23 cellular contexts compared by ENCODE assay signal in the genomic region with DNA sequence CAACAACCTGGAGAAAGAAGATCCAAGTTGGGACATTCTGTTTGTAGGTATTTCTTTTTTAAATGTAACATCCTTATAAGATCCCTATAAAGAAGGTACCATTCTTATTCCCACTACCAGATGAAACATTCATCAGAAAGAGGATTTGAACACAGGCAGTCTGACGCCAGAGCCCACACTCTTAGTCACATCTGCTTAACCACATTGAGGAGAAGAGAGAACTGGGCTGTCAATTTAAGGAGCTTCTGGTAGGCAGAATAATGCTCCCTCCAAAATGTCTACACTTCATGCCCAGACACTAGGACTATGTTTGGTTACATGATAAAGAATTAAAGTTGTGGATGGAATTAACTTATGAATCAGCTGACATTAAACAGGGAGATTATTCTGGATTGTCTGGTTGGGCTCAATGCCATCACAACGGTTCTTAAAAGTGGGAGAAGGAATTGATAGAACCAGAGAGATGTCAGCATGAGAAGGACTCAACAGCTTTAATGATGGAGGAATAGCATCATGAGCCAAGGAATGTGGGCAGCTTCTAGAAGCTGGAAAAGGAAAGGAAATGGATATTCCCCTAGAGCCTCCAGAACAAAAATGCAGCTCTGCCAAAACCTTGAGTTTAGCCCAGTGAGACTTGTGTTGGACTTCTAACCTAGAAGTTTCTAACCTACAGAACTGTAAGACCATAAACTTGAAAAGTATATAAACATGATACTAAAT.
A peak's percentile ranks its signal among the peaks of the same experiment; 100 is the strongest.
DNase-seq lines count a peak whose midpoint lies in the region; ATAC-seq, FAIRE-seq and TF ChIP-seq lines count a peak whose summit lies in the region.
"Had no signal": no experiment of that assay in that cellular context is flagged by ENCODE, and none has a peak within 500 bp of the region (broad histone marks: within the 10 kb centered on the region; RNA-seq: fewer than 3 reads in every experiment).

No MANE protein-coding gene starts in this region.

- peaks cover 0 to 5% (median 0%) of the 10 kb centered on the region in 11 donors for H3K9me3 ChIP-seq in heart right ventricle
- H3K9me3 ChIP-seq in astrocyte (ENCODE audit: insufficient read depth, low read depth, low read length) = no peaks in the 10 kb centered on the region
- H3K9me3 ChIP-seq in upper lobe of left lung = no peaks in the 10 kb centered on the region
- H3K9me3 ChIP-seq: thoracic aorta had no signal

- peaks cover 6 to 64% (median 47%) of the 10 kb centered on the region in 9 donors for H3K4me1 ChIP-seq in heart right ventricle
- no peaks in the 10 kb centered on the region for H3K4me1 ChIP-seq in astrocyte (ENCODE audit: insufficient read depth, low read length)
- peaks cover 16 to 33% (median 22%) of the 10 kb centered on the region in 4 donors for H3K4me1 ChIP-seq in upper lobe of left lung
- H3K4me1 ChIP-seq: parathyroid adenoma had no signal

- no peaks in the 10 kb centered on the region for H3K27me3 ChIP-seq in heart right ventricle
- H3K27me3 ChIP-seq in astrocyte (ENCODE audit: insufficient read depth, low read length) = no peaks in the 10 kb centered on the region
- H3K27me3 ChIP-seq in upper lobe of left lung = no peaks in the 10 kb centered on the region

- no peaks in the 10 kb centered on the region for H3K27me3 Mint-ChIP-seq in astrocyte (ENCODE audit: low read depth, unreplicated experiment)

- ATAC-seq in heart right ventricle = peak in 1 of 8 donors; percentile 16
- peak in 1 of 2 donors; percentile 21 for ATAC-seq in upper lobe of left lung (ENCODE audit: low FRiP score in 2 of 2)
- ATAC-seq in GM18909 (IDR thresholded peaks at IDR 0.05; ENCODE audit: poor library complexity, unreplicated experiment) = no peak
- ATAC-seq in GM18873 (IDR thresholded peaks at IDR 0.05; ENCODE audit: low FRiP score, unreplicated experiment) = no peak
- no peak for ATAC-seq in HG03135 (IDR thresholded peaks at IDR 0.05; ENCODE audit: unreplicated experiment)
- ATAC-seq: activated T-cell treated with anti-CD3 and anti-CD28 coated beads, Interleukin-2, amount 50 U/mL, for 4 hours; K562 had no signal

- peaks cover 41% of the 10 kb centered on the region for H3K36me3 Mint-ChIP-seq in astrocyte (ENCODE audit: low read depth, unreplicated experiment)

- WGBS in heart right ventricle, 2 donors = 43 to 48% methylated on average over 2 of the region's 2 CpGs
- WGBS in upper lobe of left lung, 2 donors = 75 to 82% methylated on average over 2 of the region's 2 CpGs

- H3K9me3 Mint-ChIP-seq in astrocyte (ENCODE audit: unreplicated experiment) = no peaks in the 10 kb centered on the region
- H3K9me3 Mint-ChIP-seq: activated naive CD4-positive, alpha-beta T cell treated with anti-CD3 and anti-CD28 coated beads for 36 hours; activated T-cell treated with anti-CD3 and anti-CD28 coated beads, Interleukin-2, amount 50 U/mL, for 4 hours; H9; nephron progenitor cell had no signal

- H3K27ac ChIP-seq in heart right ventricle (peak overlapping the region in 8 of 10 donors; percentile 10 to 86 (median 46)), astrocyte (ENCODE audit: low read depth, low read length) (no peak overlapping the region), upper lobe of left lung (peak overlapping the region in 3 of 4 donors; percentile 14 to 80 (median 45))
- H3K27ac ChIP-seq: C4-2B, parathyroid adenoma had no signal

- no peak for TF ChIP-seq POLR2A in upper lobe of left lung (IDR thresholded peaks at IDR 0.05)

- TF ChIP-seq CTCF in heart right ventricle (IDR thresholded peaks at IDR 0.05) (no peak), astrocyte (IDR thresholded peaks at IDR 0.05; ENCODE audit: insufficient read depth, low read depth, low read length) (no peak), upper lobe of left lung (IDR thresholded peaks at IDR 0.05) (no peak)

- H4K20me1 ChIP-seq in astrocyte (ENCODE audit: insufficient read depth, low read length) = peaks cover 93% of the 10 kb centered on the region

- no peak overlapping the region for H3K4me3 ChIP-seq in heart right ventricle
- no peak overlapping the region for H3K4me3 ChIP-seq in astrocyte (ENCODE audit: insufficient read depth, low read depth, low read length)
- H3K4me3 ChIP-seq in upper lobe of left lung = no peak overlapping the region
- H3K4me3 ChIP-seq: K562, thoracic aorta had no signal

- H3K27ac Mint-ChIP-seq in astrocyte (ENCODE audit: unreplicated experiment) = no peak overlapping the region
- H3K27ac Mint-ChIP-seq: activated naive CD4-positive, alpha-beta T cell treated with anti-CD3 and anti-CD28 coated beads for 36 hours; nephron progenitor cell had no signal

- peaks cover 0 to 96% (median 34%) of the 10 kb centered on the region in 9 donors for H3K36me3 ChIP-seq in heart right ventricle
- H3K36me3 ChIP-seq in astrocyte (ENCODE audit: insufficient read depth, low read length) = peaks cover 81% of the 10 kb centered on the region
- H3K36me3 ChIP-seq in upper lobe of left lung = peaks cover 12 to 69% (median 31%) of the 10 kb centered on the region in 4 donors

- no peak overlapping the region for H3K9ac ChIP-seq in astrocyte (ENCODE audit: low read length)
- H3K9ac ChIP-seq: parathyroid adenoma had no signal

- no peak for FAIRE-seq in astrocyte (lab: Jason Lieb, UNC)
- FAIRE-seq: D721Med, K562 had no signal

- DNase-seq in heart right ventricle (no peak), cardiac septum (ENCODE audit: low spot score) (no peak), astrocyte (ENCODE audit: low read depth) (peak; percentile 33), iris pigment epithelial cell (ENCODE audit: low read depth) (peak; percentile 54), upper lobe of left lung (no peak)
- DNase-seq: activated CD4-positive, alpha-beta T cell treated with anti-CD3 and anti-CD28 coated beads for 1 hour; activated naive CD4-positive, alpha-beta T cell treated with anti-CD3 and anti-CD28 coated beads for 36 hours; activated T-cell treated with anti-CD3 and anti-CD28 coated beads, Interleukin-2, amount 50 U/mL, for 4 hours; effector CD4-positive, alpha-beta T cell; H9; head of caudate nucleus; NCI-H187 treated with DMSO at 0.1 percent for 48 hours; NCI-H774; nephron progenitor cell; OCI-M1 had no signal

- intact Hi-C loops in heart right ventricle (cut with DNase I) = loop anchor here in 3 of 10 donors (5.0 to 10.0 kb wide), 3 partner anchors 39 to 74 kb away; no protein-coding TSS in a partner anchor
- intact Hi-C loops in cardiac septum (cut with DNase I) = no loop called here

- no peak for TF ChIP-seq EP300 in upper lobe of left lung (IDR thresholded peaks at IDR 0.05)

- H3K4me2 ChIP-seq in astrocyte (ENCODE audit: low read length) = no peak overlapping the region

- no peak overlapping the region for H2AFZ ChIP-seq in astrocyte (ENCODE audit: low read depth, low read length)
- H2AFZ ChIP-seq: parathyroid adenoma had no signal

- H3K79me2 ChIP-seq in astrocyte (ENCODE audit: insufficient read depth, low read length) = peaks cover 79% of the 10 kb centered on the region
- H3K79me2 ChIP-seq: parathyroid adenoma had no signal

- peak overlapping the region; percentile 2 for H3K4me3 Mint-ChIP-seq in astrocyte (ENCODE audit: unreplicated experiment)
- H3K4me3 Mint-ChIP-seq: activated naive CD4-positive, alpha-beta T cell treated with anti-CD3 and anti-CD28 coated beads for 36 hours; activated T-cell treated with anti-CD3 and anti-CD28 coated beads, Interleukin-2, amount 50 U/mL, for 4 hours; H9; nephron progenitor cell had no signal

- H3K4me1 Mint-ChIP-seq in astrocyte (ENCODE audit: low read depth, unreplicated experiment) = peaks cover 40% of the 10 kb centered on the region

Comparison
In these comparisons a context has a peak if more than half of its experiments do, and no peak if none do; other contexts are left out.
1. DNase-seq: peak in astrocyte (single experiment) and iris pigment epithelial cell (single experiment); none in heart right ventricle (0 of 2), cardiac septum (single experiment) and upper lobe of left lung (0 of 2).